ENCODE assay signal across 24 cellular contexts in genomic region chr10:29107866-29108498, GRCh38.
"Had no signal": no experiment of that assay in that cellular context is flagged by ENCODE, and none has a peak within 500 bp of the region (broad histone marks: within the 10 kb centered on the region; RNA-seq: fewer than 3 reads in every experiment).

No MANE protein-coding gene starts in this region.

- H3K36me3 Mint-ChIP-seq: activated naive CD4-positive, alpha-beta T cell treated with anti-CD3 and anti-CD28 coated beads, Interleukin-2, amount 10 ng/mL, durations not matched to agents 7 days and 5 days; activated naive CD8-positive, alpha-beta T cell treated with anti-CD3 and anti-CD28 coated beads for 36 hours; T-cell had no signal

- H3K27me3 ChIP-seq: brain microvascular endothelial cell had no signal

- H3K27ac ChIP-seq: brain microvascular endothelial cell, PC-9, SK-N-MC, WERI-Rb-1 had no signal

- ATAC-seq: activated CD4-positive, alpha-beta T cell treated with anti-CD3 and anti-CD28 coated beads for 36 hours; activated CD8-positive, alpha-beta T cell treated with anti-CD3 and anti-CD28 coated beads for 36 hours; activated T-cell treated with anti-CD3 and anti-CD28 coated beads, Interleukin-2, amount 50 U/mL, for 72 hours; T-cell had no signal

- H3K9me3 Mint-ChIP-seq: activated CD8-positive, alpha-beta T cell treated with anti-CD3 and anti-CD28 coated beads for 36 hours; activated naive CD4-positive, alpha-beta T cell treated with anti-CD3 and anti-CD28 coated beads, Interleukin-2, amount 10 ng/mL, durations not matched to agents 7 days and 5 days; activated naive CD8-positive, alpha-beta T cell treated with anti-CD3 and anti-CD28 coated beads for 36 hours; activated T-helper 2 cell treated with anti-CD3 and anti-CD28 coated beads, Interferon-gamma antibody, Interleukin-2, Interleukin-4, amounts not matched to agents 10 μg/mL and 5 μg/mL and 100 μg/mL, durations not matched to agents 14 hours and 24 hours and 36 hours had no signal

- H2AFZ ChIP-seq: PC-9 had no signal

- H3K36me3 ChIP-seq: brain microvascular endothelial cell, WERI-Rb-1 had no signal

- H3K4me2 ChIP-seq: PC-9 had no signal

- H3K4me3 Mint-ChIP-seq: activated CD4-positive, alpha-beta T cell treated with anti-CD3 and anti-CD28 coated beads for 36 hours; activated CD8-positive, alpha-beta T cell treated with anti-CD3 and anti-CD28 coated beads for 36 hours; activated naive CD4-positive, alpha-beta T cell treated with anti-CD3 and anti-CD28 coated beads, Interleukin-2, amount 10 ng/mL, durations not matched to agents 7 days and 5 days; activated naive CD8-positive, alpha-beta T cell treated with anti-CD3 and anti-CD28 coated beads for 36 hours; activated T-cell treated with anti-CD3 and anti-CD28 coated beads, Interleukin-2, amount 50 U/mL, for 72 hours; T-cell had no signal

- DNase-seq: activated CD4-positive, alpha-beta T cell treated with anti-CD3 and anti-CD28 coated beads for 36 hours; activated CD8-positive, alpha-beta memory T cell treated with anti-CD3 and anti-CD28 coated beads, Interleukin-2, amount 50 U/mL, for 4 hours; activated CD8-positive, alpha-beta T cell treated with anti-CD3 and anti-CD28 coated beads for 36 hours; activated gamma-delta T cell treated with Interleukin-2 at 50 U/mL for 16 hours; activated naive CD4-positive, alpha-beta T cell treated with anti-CD3 and anti-CD28 coated beads, Interleukin-2, amount 10 ng/mL, durations not matched to agents 7 days and 5 days; activated naive CD8-positive, alpha-beta T cell treated with anti-CD3 and anti-CD28 coated beads for 36 hours; activated T-cell treated with anti-CD3 and anti-CD28 coated beads, Interleukin-2, amount 50 U/mL, for 72 hours; brain microvascular endothelial cell; cerebellar nuclear complex; MM.1S; NCI-H1105; NCI-H1436 treated with DMSO at 0.1 percent for 48 hours; NCI-H187; NCI-H2081; NCI-H510A treated with DMSO at 0.1 percent for 48 hours; NCI-H69; PC-9; SHP77 treated with DMSO at 0.1 percent for 48 hours; T-cell; T-helper 2 cell; T1000; WERI-Rb-1 had no signal

- H3K27ac Mint-ChIP-seq: activated CD4-positive, alpha-beta T cell treated with anti-CD3 and anti-CD28 coated beads for 36 hours; activated CD8-positive, alpha-beta T cell treated with anti-CD3 and anti-CD28 coated beads for 36 hours; activated naive CD4-positive, alpha-beta T cell treated with anti-CD3 and anti-CD28 coated beads, Interleukin-2, amount 10 ng/mL, durations not matched to agents 7 days and 5 days; activated naive CD8-positive, alpha-beta T cell treated with anti-CD3 and anti-CD28 coated beads for 36 hours; activated T-cell treated with anti-CD3 and anti-CD28 coated beads, Interleukin-2, amount 50 U/mL, for 72 hours; activated T-helper 2 cell treated with anti-CD3 and anti-CD28 coated beads, Interferon-gamma antibody, Interleukin-2, Interleukin-4, amounts not matched to agents 10 μg/mL and 5 μg/mL and 100 μg/mL, durations not matched to agents 14 hours and 24 hours and 36 hours; T-cell had no signal

- H3K27me3 Mint-ChIP-seq: activated naive CD4-positive, alpha-beta T cell treated with anti-CD3 and anti-CD28 coated beads, Interleukin-2, amount 10 ng/mL, durations not matched to agents 7 days and 5 days; activated naive CD8-positive, alpha-beta T cell treated with anti-CD3 and anti-CD28 coated beads for 36 hours had no signal

- H3K4me1 Mint-ChIP-seq: activated CD4-positive, alpha-beta T cell treated with anti-CD3 and anti-CD28 coated beads for 36 hours had no signal

- H3K4me3 ChIP-seq: PC-9, SK-N-MC had no signal
